ENCODE assay signal across 9 cellular contexts in genomic region chr5:132476853-132477729, GRCh38. TPM values are rescaled to one million over a fixed set of nuclear protein-coding genes. Genes with fewer than 3 reads are reported as not detected.
DNase-seq lines count a peak whose midpoint lies in the region; ATAC-seq and TF ChIP-seq lines count a peak whose summit lies in the region.
"Had no signal": no experiment of that assay in that cellular context is flagged by ENCODE, and none has a peak within 500 bp of the region (broad histone marks: within the 10 kb centered on the region; RNA-seq: fewer than 3 reads in every experiment).

No MANE protein-coding gene starts in this region.

- intact Hi-C loops in right cardiac atrium (cut with DNase I) (loop anchor here in 1 of 4 donors (10.0 kb wide), 1 partner anchor 52 kb away; no protein-coding TSS in a partner anchor), Right ventricle myocardium superior (cut with DNase I) (no loop called here), left colon (cut with DNase I, micrococcal nuclease) (no loop called here), vagina (cut with DNase I) (no loop called here)

- peak overlapping the region; percentile 34 for H3K27ac ChIP-seq in right cardiac atrium (ENCODE audit: low read length)
- H3K27ac ChIP-seq in vagina, result peak overlapping the region; percentile 22

- H3K9me3 ChIP-seq in right cardiac atrium (ENCODE audit: control insufficient read depth, low read length) (no peaks in the 10 kb centered on the region), vagina (no peaks in the 10 kb centered on the region)

- no peaks in the 10 kb centered on the region for H3K27me3 ChIP-seq in right cardiac atrium (ENCODE audit: control insufficient read depth, insufficient read depth)
- no peaks in the 10 kb centered on the region for H3K27me3 ChIP-seq in vagina

- peak in 1 of 3 donors; percentile 68 for DNase-seq in right cardiac atrium
- no peak for DNase-seq in Right ventricle myocardium superior
- peak; percentile 1 for DNase-seq in activated CD4-positive, alpha-beta T cell treated with anti-CD3 and anti-CD28 coated beads, Interleukin-2, amount 50 U/mL, for 1 hour
- peak; percentile 59 to 72 for DNase-seq in left colon
- no peak for DNase-seq in vagina (ENCODE audit: extremely low spot score in 2 of 2)
- DNase-seq in NCI-H82 treated with DMSO at 0.1 percent for 48 hours (lab: John Stamatoyannopoulos, UW; ENCODE audit: unreplicated experiment), result no peak
- no peak for DNase-seq in D341Med (ENCODE audit: low spot score)
- DNase-seq: OCI-M1 had no signal

- H3K36me3 ChIP-seq in vagina, result no peaks in the 10 kb centered on the region

- TF ChIP-seq CTCF in vagina (IDR thresholded peaks at IDR 0.05), result no peak

- no peak overlapping the region for H3K4me3 ChIP-seq in right cardiac atrium (ENCODE audit: low read length)
- no peak overlapping the region for H3K4me3 ChIP-seq in vagina

- H3K4me1 ChIP-seq in right cardiac atrium (ENCODE audit: control insufficient read depth, insufficient read depth, low read length) (peaks cover 30% of the 10 kb centered on the region), vagina (peaks cover 45% of the 10 kb centered on the region)

- 93% methylated on average over 7 of the region's 7 CpGs for WGBS in right cardiac atrium

- no peak for ATAC-seq in right cardiac atrium
- no peak for ATAC-seq in Right ventricle myocardium superior (ENCODE audit: poor library complexity)
- peak; percentile 13 for ATAC-seq in left colon
- no peak for ATAC-seq in HG02970 (IDR thresholded peaks at IDR 0.05; ENCODE audit: low FRiP score, unreplicated experiment)

- TF ChIP-seq POLR2A in vagina (IDR thresholded peaks at IDR 0.05), result no peak

RNA-seq across cellular contexts. Expression of gene IRF1, which starts 13.5 kb away (rescaled TPM):
- total RNA-seq in right cardiac atrium (10 to 100 TPM in 3 of 4 donors, 1 to 10 TPM in 1; 9.4 to 17.9 (median 13.8) TPM), Right ventricle myocardium superior (12.5 TPM), left colon (100 to 1,000 TPM in 1 of 2 donors, 10 to 100 TPM in 1; 97.7 to 126 TPM), vagina (49.8 TPM)
- 11.7 TPM for polyA plus RNA-seq in right cardiac atrium

Comparison
In these comparisons a context has a peak if more than half of its experiments do, and no peak if none do; other contexts are left out.
1. DNase-seq: peak in activated CD4-positive, alpha-beta T cell treated with anti-CD3 and anti-CD28 coated beads, Interleukin-2, amount 50 U/mL, for 1 hour (single experiment) and left colon (2 of 2); none in Right ventricle myocardium superior (single experiment), vagina (0 of 2), NCI-H82 treated with DMSO at 0.1 percent for 48 hours (single experiment) and D341Med (single experiment).